8 cellular contexts compared by ENCODE assay signal in the genomic region with DNA sequence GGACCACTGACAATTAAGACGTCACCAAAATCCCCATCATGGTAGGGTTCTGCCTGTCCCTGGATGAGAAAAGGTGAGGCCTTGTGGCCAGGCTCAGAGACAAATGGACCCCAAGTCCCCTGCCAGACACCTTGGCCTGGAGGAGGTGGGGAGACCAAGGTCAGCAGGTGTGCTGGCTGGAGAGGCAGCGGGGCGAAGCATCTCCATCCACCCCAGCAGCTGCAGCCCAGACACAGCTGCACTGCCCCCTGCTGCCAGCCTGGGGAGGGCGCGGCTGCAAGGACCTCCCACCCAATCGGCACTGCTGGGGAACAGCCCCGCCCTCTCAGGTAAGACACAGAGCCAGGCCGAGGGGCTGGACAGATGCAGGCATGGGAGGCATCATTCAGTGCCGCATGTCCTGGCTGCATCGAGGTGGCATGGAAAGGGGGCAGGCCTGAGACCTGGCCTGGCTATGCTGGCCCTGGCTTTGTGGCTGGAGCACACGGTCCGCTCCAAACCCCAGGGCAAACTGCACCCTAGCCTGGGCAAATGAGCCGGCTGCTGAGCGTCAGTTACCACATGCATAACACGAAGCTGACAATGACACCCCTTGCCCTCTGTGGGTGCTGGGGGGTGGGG. TPM values are rescaled to one million over a fixed set of nuclear protein-coding genes. Genes with fewer than 3 reads are reported as not detected.
DNase-seq lines count a peak whose midpoint lies in the region; ATAC-seq and TF ChIP-seq lines count a peak whose summit lies in the region.

No MANE protein-coding gene starts in this region.

- peaks cover 33% of the 10 kb centered on the region for H3K4me1 Mint-ChIP-seq in Caco-2 (ENCODE audit: low read depth, unreplicated experiment)

- no TSS peak for BruUV-seq in Caco-2 (replicated peaks; lab: Mats Ljungman, UMichigan)

- CTCF ChIA-PET in Caco-2 (lab: Charles Lee): interaction anchor here (0.6 to 2.3 kb wide), 4 partner anchors 12 to 1663 kb away, joined by 4 to 12 read pairs (median 6); a partner anchor contains a TSS

- H3K4me3 ChIP-seq in Caco-2 (ENCODE audit: low read depth, low read length) (no peak overlapping the region), colonic mucosa (no peak overlapping the region)

- intact Hi-C loops in Caco-2 (cut with micrococcal nuclease; ENCODE audit: unreplicated experiment): loop anchor here (1.0 kb wide), 1 partner anchor 26 kb away; no protein-coding TSS in a partner anchor
- intact Hi-C loops in colonic mucosa (cut with DNase I): no loop called here

- no peaks in the 10 kb centered on the region for H3K9me3 Mint-ChIP-seq in Caco-2 (ENCODE audit: unreplicated experiment)

- no peak overlapping the region for H3K27ac Mint-ChIP-seq in Caco-2 (ENCODE audit: unreplicated experiment)

- no peaks in the 10 kb centered on the region for H3K27me3 Mint-ChIP-seq in Caco-2 (ENCODE audit: insufficient read depth, unreplicated experiment)

- H3K4me1 ChIP-seq in Caco-2: peaks cover 35% of the 10 kb centered on the region
- peaks cover 24% of the 10 kb centered on the region for H3K4me1 ChIP-seq in colonic mucosa

- peaks cover 32% of the 10 kb centered on the region for H3K36me3 Mint-ChIP-seq in Caco-2 (ENCODE audit: insufficient read depth, unreplicated experiment)

- H3K27me3 ChIP-seq in Caco-2 (replicated peaks; ENCODE audit: control insufficient read depth, insufficient read depth, low read length) (no peaks in the 10 kb centered on the region), colonic mucosa (no peaks in the 10 kb centered on the region)

- peak; percentile 50 for ATAC-seq in HG03280 (IDR thresholded peaks at IDR 0.05; ENCODE audit: unreplicated experiment)

- DNase-seq in Caco-2: peak; percentile 67 to 87
- peak; percentile 63 for DNase-seq in activated CD4-positive, CD25-positive, alpha-beta regulatory T cell treated with anti-CD3 and anti-CD28 coated beads, Interleukin-2, amount 50 U/mL, for 72 hours
- DNase-seq in colonic mucosa: peak; percentile 77
- peak; percentile 62 for DNase-seq in retina
- DNase-seq in NCI-H446 (lab: John Stamatoyannopoulos, UW): no peak
- DNase-seq in cerebellum (ENCODE audit: low spot score): no peak
- no peak for DNase-seq in mucosa of gallbladder (ENCODE audit: low spot score)

- POLR2A ChIA-PET in Caco-2 (lab: Charles Lee): interaction anchor here (1.0 kb wide), 1 partner anchor 12 kb away, joined by 4 read pairs; a partner anchor contains a TSS

- no peak overlapping the region for H3K27ac ChIP-seq in colonic mucosa

- H3K9me3 ChIP-seq in Caco-2: no peaks in the 10 kb centered on the region
- H3K9me3 ChIP-seq in colonic mucosa: no peaks in the 10 kb centered on the region

- H3K36me3 ChIP-seq in Caco-2 (ENCODE audit: control insufficient read depth, insufficient read depth, low read length) (peaks cover 3% of the 10 kb centered on the region), colonic mucosa (no peaks in the 10 kb centered on the region)

- TF ChIP-seq CTCF in Caco-2 (IDR thresholded peaks at IDR 0.05; ENCODE audit: insufficient read depth in 1 of 2, low read depth in 1 of 2, low read length in 1 of 2, severe bottlenecking in 1 of 2, unreplicated experiment in 1 of 2) (peak; percentile 71 to 81), colonic mucosa (IDR thresholded peaks at IDR 0.05) (peak; percentile 76)

- H3K9ac ChIP-seq in colonic mucosa (ENCODE audit: low read depth in 2 of 2, low read length in 2 of 2): no peak overlapping the region

- no peak overlapping the region for H3K4me3 Mint-ChIP-seq in Caco-2 (ENCODE audit: unreplicated experiment)

RNA-seq across cellular contexts. Expression of a gene that starts 12.2 kb away (rescaled TPM):
- total RNA-seq in Caco-2 (2022): 3.6 TPM in 2 replicates
- 10 to 100 TPM in 1 of 2 donors, 1 to 10 TPM in 1; 6.5 to 10.7 TPM for total RNA-seq in colonic mucosa
- total RNA-seq in cerebellum: 5.4 TPM
- 24.2 TPM for total RNA-seq in mucosa of gallbladder

RNA-seq across cellular contexts. Expression of a gene that starts 20.8 kb away (rescaled TPM):
- total RNA-seq in Caco-2 (2022) (26.5 and 31.7 TPM in 2 replicates), colonic mucosa (10 to 100 TPM; 59.3 to 60.5 TPM), cerebellum (3.4 TPM), mucosa of gallbladder (62.8 TPM)

Comparison
In these comparisons a context has a peak if more than half of its experiments do, and no peak if none do; other contexts are left out.
1. DNase-seq: peak in Caco-2 (2 of 2), activated CD4-positive, CD25-positive, alpha-beta regulatory T cell treated with anti-CD3 and anti-CD28 coated beads, Interleukin-2, amount 50 U/mL, for 72 hours (single experiment), colonic mucosa (single experiment) and retina (single experiment); none in NCI-H446 (0 of 2), cerebellum (single experiment) and mucosa of gallbladder (single experiment).